In the genomic region with DNA sequence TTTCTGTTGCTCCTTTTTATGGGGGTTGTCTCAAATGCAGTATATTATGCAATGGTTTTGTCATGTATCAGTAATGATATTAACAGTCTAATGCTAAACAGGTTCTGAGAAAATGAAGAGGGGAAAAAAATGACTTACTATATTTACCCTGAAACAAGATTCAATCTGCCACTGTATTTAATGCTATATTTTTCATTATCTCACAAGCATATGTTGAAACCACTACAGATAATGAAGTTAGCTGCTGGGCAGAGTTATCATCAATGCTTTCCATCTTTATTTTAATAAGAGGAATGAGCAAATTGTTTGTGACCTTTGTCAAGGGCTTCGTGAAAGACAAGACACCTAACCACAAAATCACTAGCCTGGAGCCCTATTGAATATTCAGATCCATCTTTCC, we compare ENCODE assay signal across 26 cellular contexts. TPM values are rescaled to one million over a fixed set of nuclear protein-coding genes. Genes with fewer than 3 reads are reported as not detected.
"Had no signal": no experiment of that assay in that cellular context is flagged by ENCODE, and none has a peak within 500 bp of the region (broad histone marks: within the 10 kb centered on the region; RNA-seq: fewer than 3 reads in every experiment).

No MANE protein-coding gene starts in this region.

- DNase-seq: immature natural killer cell; kidney; left colon; left lung; lower lobe of right lung; mammary epithelial cell; mesenchymal stem cell; naive thymus-derived CD8-positive, alpha-beta T cell; nucleus accumbens; pancreas; posterior cingulate gyrus; retina; right cardiac atrium; stimulated activated CD4-positive, alpha-beta T cell treated with anti-CD3 and anti-CD28 coated beads, Interleukin-12 subunit alpha, Interleukin-12 subunit beta, amount 100 ng/mL, for 4 hours; stimulated activated CD4-positive, alpha-beta T cell treated with anti-CD3 and anti-CD28 coated beads, Interleukin-15, amount 100 ng/mL, for 24 hours; stimulated activated CD4-positive, alpha-beta T cell treated with anti-CD3 and anti-CD28 coated beads, Interleukin-2, amount 100 ng/mL, for 24 hours; stimulated activated CD4-positive, alpha-beta T cell treated with anti-CD3 and anti-CD28 coated beads, Interleukin-4, amount 100 ng/mL, for 1 hour; stimulated activated naive B cell treated with anti-CD40 and anti-IgM and Interleukin-4, amounts not matched to agents 10 μg/mL and 1 μg/mL and 100 μg/mL, for 72 hours; stimulated activated naive CD8-positive, alpha-beta T cell treated with anti-CD3 and anti-CD28 coated beads, Interleukin-15, Interleukin-2, amounts not matched to agents 100 U/mL and 50 U/mL, for 24 hours; stomach; testis; thyroid gland; transverse colon; upper lobe of left lung had no signal

RNA-seq across cellular contexts. Expression of a gene that starts 32.6 kb away (rescaled TPM):
- polyA plus RNA-seq: immature natural killer cell; liver; mammary epithelial cell; naive thymus-derived CD8-positive, alpha-beta T cell; pancreas; right cardiac atrium; stomach; urinary bladder had no signal

RNA-seq across cellular contexts. Expression of a gene that starts 49.6 kb away (rescaled TPM):
- polyA plus RNA-seq: immature natural killer cell; liver; mammary epithelial cell; naive thymus-derived CD8-positive, alpha-beta T cell; pancreas; right cardiac atrium; stomach; urinary bladder had no signal
